26 cellular contexts compared by ENCODE assay signal in genomic region chr7:149224352-149224751, GRCh38. TPM values are rescaled to one million over a fixed set of nuclear protein-coding genes. Genes with fewer than 3 reads are reported as not detected.
A peak's percentile ranks its signal among the peaks of the same experiment; 100 is the strongest.
DNase-seq lines count a peak whose midpoint lies in the region; ATAC-seq, FAIRE-seq and TF ChIP-seq lines count a peak whose summit lies in the region.
"Had no signal": no experiment of that assay in that cellular context is flagged by ENCODE, and none has a peak within 500 bp of the region (broad histone marks: within the 10 kb centered on the region; RNA-seq: fewer than 3 reads in every experiment).

No MANE protein-coding gene starts in this region.

- DNase-seq in natural killer cell treated with Interleukin-12 subunit alpha and Interleukin-12 subunit beta and Interleukin-15 and Interleukin-18, amount 100 ng/mL, for 72 hours (ENCODE audit: low spot score) = no peak
- no peak for DNase-seq in natural killer cell
- no peak for DNase-seq in HepG2 (ENCODE audit: low spot score)
- peak; percentile 72 for DNase-seq in spleen
- no peak for DNase-seq in stimulated activated naive CD8-positive, alpha-beta T cell treated with anti-CD3 and anti-CD28 coated beads, Interleukin-15, amount 100 ng/mL, for 72 hours
- DNase-seq in GM12891 (ENCODE audit: insufficient read length, low spot score) = no peak
- no peak for DNase-seq in HCEC 1CT
- DNase-seq: 8988T; ACHN; AML-193; BE2C; CD4-positive, alpha-beta T cell; CD8-positive, alpha-beta memory T cell; DMS 273 treated with DMSO at 0.1 percent for 48 hours; DMS53; DMS79 treated with DMSO at 0.1 percent for 48 hours; GF-D8; GM23248; H9; HFFc6 had no signal

- no peaks in the 10 kb centered on the region for H3K27me3 ChIP-seq in HepG2 (ENCODE audit: control insufficient read depth in 1 of 2, insufficient read depth in 2 of 2, low read length in 2 of 2)
- H3K27me3 ChIP-seq in spleen (replicated peaks in 1 of 7) = no peaks in the 10 kb centered on the region
- H3K27me3 ChIP-seq: BE2C; BLaER1 treated with 17β-estradiol and CSF1 and Interleukin-3, amounts not matched to agents 10 nM and 100 nM had no signal

- H3K4me2 ChIP-seq in HepG2 (ENCODE audit: low read depth, low read length) = no peak overlapping the region
- H3K4me2 ChIP-seq: A549; BLaER1 treated with 17β-estradiol and CSF1 and Interleukin-3, amounts not matched to agents 10 nM and 100 nM had no signal

- H3K4me1 ChIP-seq in HepG2 (ENCODE audit: insufficient read depth, low read length) = peaks cover 9% of the 10 kb centered on the region
- no peaks in the 10 kb centered on the region for H3K4me1 ChIP-seq in spleen
- H3K4me1 ChIP-seq: BE2C had no signal

- H3K27ac ChIP-seq in HepG2 (ENCODE audit: extremely low read length, insufficient read depth, low read length) (no peak overlapping the region), spleen (no peak overlapping the region)
- H3K27ac ChIP-seq: A549; BLaER1 treated with 17β-estradiol and CSF1 and Interleukin-3, amounts not matched to agents 10 nM and 100 nM; GM23248 had no signal

- intact Hi-C loops in natural killer cell (cut with micrococcal nuclease) (no loop called here), HepG2 (cut with micrococcal nuclease; ENCODE audit: unreplicated experiment) (no loop called here), spleen (cut with DNase I; ENCODE audit: low total_unique reads) (no loop called here)

- no peak for TF ChIP-seq POLR2A in HepG2 (IDR thresholded peaks at IDR 0.05; ENCODE audit: insufficient read depth in 1 of 2, low read depth in 2 of 2, low read length in 2 of 2)
- TF ChIP-seq POLR2A in spleen (IDR thresholded peaks at IDR 0.05) = no peak
- no peak for TF ChIP-seq POLR2A in GM12891 (IDR thresholded peaks at IDR 0.05; ENCODE audit: low read depth, low read length)

- H3K4me3 ChIP-seq in HepG2 (replicated peaks in 1 of 3; ENCODE audit: insufficient read depth in 1 of 3, low read depth in 2 of 3, low read length in 3 of 3) (no peak overlapping the region), spleen (no peak overlapping the region)
- H3K4me3 ChIP-seq: A549; BLaER1 treated with 17β-estradiol and CSF1 and Interleukin-3, amounts not matched to agents 10 nM and 100 nM; GM23248 had no signal

- no peaks in the 10 kb centered on the region for H3K79me2 ChIP-seq in HepG2 (ENCODE audit: insufficient read depth, low read length)

- ATAC-seq in natural killer cell treated with Interleukin-12 subunit alpha and Interleukin-12 subunit beta and Interleukin-15 and Interleukin-18, amount 100 ng/mL, for 72 hours = peak; percentile 20 to 46
- ATAC-seq in natural killer cell (no peak), HepG2 (no peak), GM19324 (IDR thresholded peaks at IDR 0.05; ENCODE audit: low FRiP score, unreplicated experiment) (no peak)
- ATAC-seq in stimulated activated naive CD8-positive, alpha-beta T cell treated with anti-CD3 and anti-CD28 coated beads, Interleukin-15, amount 100 ng/mL, for 72 hours = peak; percentile 47
- ATAC-seq: A549 had no signal

- TF ChIP-seq CTCF in natural killer cell (IDR thresholded peaks at IDR 0.05) = no peak
- no peak for TF ChIP-seq CTCF in HepG2 (CRISPR knock-in tag; IDR thresholded peaks at IDR 0.05)
- TF ChIP-seq CTCF in spleen (IDR thresholded peaks at IDR 0.05 in 8 of 11, conservative IDR thresholded peaks at IDR 0.05 in 3 of 11) = no peak

- H3K27me3 Mint-ChIP-seq in natural killer cell treated with Interleukin-12 subunit alpha and Interleukin-12 subunit beta and Interleukin-15 and Interleukin-18, amount 100 ng/mL, for 72 hours = no peaks in the 10 kb centered on the region
- H3K27me3 Mint-ChIP-seq in natural killer cell (ENCODE audit: low read depth in 2 of 2) = no peaks in the 10 kb centered on the region
- peaks cover 2% of the 10 kb centered on the region for H3K27me3 Mint-ChIP-seq in stimulated activated naive CD8-positive, alpha-beta T cell treated with anti-CD3 and anti-CD28 coated beads, Interleukin-15, amount 100 ng/mL, for 72 hours
- H3K27me3 Mint-ChIP-seq: CD4-positive, alpha-beta T cell; CD8-positive, alpha-beta memory T cell had no signal

- TF ChIP-seq RAD21 in HepG2 (CRISPR knock-in tag; IDR thresholded peaks at IDR 0.05) = no peak

- CTCF ChIA-PET in HepG2 (lab: Yijun Ruan, JAX; ENCODE audit: low intra/inter-chr PET ratio, low total read pairs) = no interaction called here

- no peak for FAIRE-seq in HepG2 (lab: Jason Lieb, UNC)
- FAIRE-seq in GM12891 (lab: Jason Lieb, UNC) = no peak
- FAIRE-seq: A549, D721Med, GM19239 had no signal

- 95% methylated on average over 25 of the region's 37 CpGs for WGBS in HepG2 (ENCODE audit: low lambda C conversion rate)
- 96 to 99% (median 98%) methylated on average over 7 to 37 of the region's 37 CpGs for WGBS in spleen, 5 donors

- POLR2A ChIA-PET in HepG2 (lab: Yijun Ruan, JAX) = no interaction called here

- in situ Hi-C loops in HepG2 (cut with HindIII; ENCODE audit: extremely low pct_ligation_motif_present, low pct_unique_long_range_greater_than_20kb) = no loop called here

- H4K20me1 ChIP-seq in HepG2 (ENCODE audit: insufficient read depth, low read length) = no peaks in the 10 kb centered on the region

- H3K27ac Mint-ChIP-seq in natural killer cell treated with Interleukin-12 subunit alpha and Interleukin-12 subunit beta and Interleukin-15 and Interleukin-18, amount 100 ng/mL, for 72 hours = no peak overlapping the region
- no peak overlapping the region for H3K27ac Mint-ChIP-seq in natural killer cell
- H3K27ac Mint-ChIP-seq in stimulated activated naive CD8-positive, alpha-beta T cell treated with anti-CD3 and anti-CD28 coated beads, Interleukin-15, amount 100 ng/mL, for 72 hours = no peak overlapping the region
- H3K27ac Mint-ChIP-seq: CD4-positive, alpha-beta T cell; H9; HFFc6 had no signal

- H3K36me3 ChIP-seq in HepG2 (replicated peaks in 1 of 2; ENCODE audit: control insufficient read depth in 1 of 2, insufficient read depth in 2 of 2, low read length in 2 of 2) = peaks cover 8 to 40% of the 10 kb centered on the region in 2 experiments; a peak in 4 of 5 replicates
- peaks cover 0 to 74% (median 56%) of the 10 kb centered on the region in 6 donors for H3K36me3 ChIP-seq in spleen

- H3K36me3 Mint-ChIP-seq in natural killer cell treated with Interleukin-12 subunit alpha and Interleukin-12 subunit beta and Interleukin-15 and Interleukin-18, amount 100 ng/mL, for 72 hours = peaks cover 6% of the 10 kb centered on the region
- no peaks in the 10 kb centered on the region for H3K36me3 Mint-ChIP-seq in natural killer cell

- TF ChIP-seq EP300 in HepG2 (IDR thresholded peaks at IDR 0.05; ENCODE audit: low read depth in 2 of 2, low read length in 2 of 2) = no peak
- no peak for TF ChIP-seq EP300 in HepG2 (CRISPR knock-in tag; IDR thresholded peaks at IDR 0.05; ENCODE audit: borderline replicate concordance)

- no peaks in the 10 kb centered on the region for H3K9me3 Mint-ChIP-seq in natural killer cell treated with Interleukin-12 subunit alpha and Interleukin-12 subunit beta and Interleukin-15 and Interleukin-18, amount 100 ng/mL, for 72 hours
- H3K9me3 Mint-ChIP-seq in natural killer cell = no peaks in the 10 kb centered on the region
- H3K9me3 Mint-ChIP-seq in stimulated activated naive CD8-positive, alpha-beta T cell treated with anti-CD3 and anti-CD28 coated beads, Interleukin-15, amount 100 ng/mL, for 72 hours = no peaks in the 10 kb centered on the region
- H3K9me3 Mint-ChIP-seq: CD4-positive, alpha-beta T cell; CD8-positive, alpha-beta memory T cell; H9; HFFc6 had no signal

- no peak overlapping the region for H3K9ac ChIP-seq in HepG2 (ENCODE audit: insufficient read depth, low read depth, low read length)
- H3K9ac ChIP-seq: BLaER1 treated with 17β-estradiol and CSF1 and Interleukin-3, amounts not matched to agents 10 nM and 100 nM; GM23248 had no signal

- no TSS peak for BruUV-seq in HepG2 (replicated peaks; lab: Mats Ljungman, UMichigan)

- H3K4me3 Mint-ChIP-seq in natural killer cell treated with Interleukin-12 subunit alpha and Interleukin-12 subunit beta and Interleukin-15 and Interleukin-18, amount 100 ng/mL, for 72 hours = no peak overlapping the region
- no peak overlapping the region for H3K4me3 Mint-ChIP-seq in natural killer cell
- H3K4me3 Mint-ChIP-seq in stimulated activated naive CD8-positive, alpha-beta T cell treated with anti-CD3 and anti-CD28 coated beads, Interleukin-15, amount 100 ng/mL, for 72 hours = no peak overlapping the region
- H3K4me3 Mint-ChIP-seq: CD14-positive monocyte; CD4-positive, alpha-beta T cell; CD8-positive, alpha-beta memory T cell; H9; HFFc6 had no signal

- no peak overlapping the region for H2AFZ ChIP-seq in HepG2 (ENCODE audit: low read length)
- H2AFZ ChIP-seq: GM23248 had no signal

- H3K4me1 Mint-ChIP-seq in natural killer cell treated with Interleukin-12 subunit alpha and Interleukin-12 subunit beta and Interleukin-15 and Interleukin-18, amount 100 ng/mL, for 72 hours (ENCODE audit: low read depth in 2 of 2) = peaks cover 0 to 13% of the 10 kb centered on the region in 2 donors
- peaks cover 4% of the 10 kb centered on the region in 2 donors for H3K4me1 Mint-ChIP-seq in natural killer cell
- H3K4me1 Mint-ChIP-seq in stimulated activated naive CD8-positive, alpha-beta T cell treated with anti-CD3 and anti-CD28 coated beads, Interleukin-15, amount 100 ng/mL, for 72 hours = no peaks in the 10 kb centered on the region
- H3K4me1 Mint-ChIP-seq: CD8-positive, alpha-beta memory T cell had no signal

- no peaks in the 10 kb centered on the region for H3K9me3 ChIP-seq in HepG2 (ENCODE audit: low read length)
- H3K9me3 ChIP-seq in spleen = peaks cover 0 to 5% (median 0%) of the 10 kb centered on the region in 8 donors
- H3K9me3 ChIP-seq: A549; BE2C; BLaER1 treated with 17β-estradiol and CSF1 and Interleukin-3, amounts not matched to agents 10 nM and 100 nM had no signal

RNA-seq across cellular contexts. Expression of gene ZNF212, which starts 15.1 kb away (rescaled TPM):
- total RNA-seq in natural killer cell treated with Interleukin-12 subunit alpha and Interleukin-12 subunit beta and Interleukin-15 and Interleukin-18, amount 100 ng/mL, for 72 hours = 10 to 100 TPM; 11.5 to 19.9 TPM
- total RNA-seq in natural killer cell = 10 to 100 TPM; 11.2 to 23.7 (median 17.0) TPM
- total RNA-seq in HepG2 (2016; rRNA removed; fragmentation: Illumina TruSeq; extraction: Trizol) = 3.8 and 4.3 TPM in 2 replicates
- 0.40 and 1.1 TPM in 2 replicates for total RNA-seq in HepG2 (2016; cell fraction: cytosol; rRNA removed; fragmentation: Illumina TruSeq; extraction: Trizol; ENCODE audit: low read depth)
- total RNA-seq in HepG2 (2016; cell fraction: insoluble cytoplasmic fraction; rRNA removed; fragmentation: Illumina TruSeq; extraction: Trizol) = 3.6 and 4.1 TPM in 2 replicates
- 1.9 and 2.0 TPM in 2 replicates for total RNA-seq in HepG2 (2016; cell fraction: membrane; rRNA removed; fragmentation: Illumina TruSeq; extraction: Trizol)
- 3.3 and 4.5 TPM in 2 replicates for total RNA-seq in HepG2 (2016; cell fraction: nucleus; rRNA removed; fragmentation: Illumina TruSeq; extraction: Trizol)
- polyA plus RNA-seq in HepG2 (2011; rRNA removed) = 2.6 and 3.1 TPM in 2 replicates
- 2.1 and 2.3 TPM in 2 replicates for polyA plus RNA-seq in HepG2 (2011; cell fraction: cytosol; rRNA removed)
- polyA plus RNA-seq in HepG2 (2011; cell fraction: nucleus; rRNA removed) = 11.2 and 11.6 TPM in 2 replicates
- 3.9 TPM in 2 replicates for polyA plus RNA-seq in HepG2 (2012)
- 0.28 and 0.59 TPM in 2 replicates for polyA plus RNA-seq in HepG2 (2016; cell fraction: cytosol; fragmentation: Illumina TruSeq; extraction: Trizol; ENCODE audit: low read depth)
- 4.2 and 5.8 TPM in 2 replicates for polyA plus RNA-seq in HepG2 (2016; cell fraction: insoluble cytoplasmic fraction; fragmentation: Illumina TruSeq; extraction: Trizol; ENCODE audit: low read depth)
- polyA plus RNA-seq in HepG2 (2016; cell fraction: membrane; fragmentation: Illumina TruSeq; extraction: Trizol; ENCODE audit: low read depth) = 1.0 and 1.3 TPM in 2 replicates
- 14.2 and 14.5 TPM in 2 replicates for polyA plus RNA-seq in HepG2 (2016; cell fraction: nucleus; fragmentation: Illumina TruSeq; extraction: Trizol; ENCODE audit: insufficient read depth, low read depth)
- 4.0 and 4.6 TPM in 2 replicates for polyA minus RNA-seq in HepG2 (2011; rRNA and poly(A)+ RNA removed; ENCODE audit: low replicate concordance)
- polyA minus RNA-seq in HepG2 (2011; cell fraction: cytosol; rRNA and poly(A)+ RNA removed) = 1.7 and 2.3 TPM in 2 replicates
- 5.2 and 6.1 TPM in 2 replicates for polyA minus RNA-seq in HepG2 (2011; cell fraction: nucleus; rRNA and poly(A)+ RNA removed)
- total RNA-seq in spleen = 10 to 100 TPM in 6 of 7 donors, 1 to 10 TPM in 1; 9.1 to 15.0 (median 13.2) TPM
- polyA plus RNA-seq in spleen = 10 to 100 TPM in 2 of 3 donors, 1 to 10 TPM in 1; 6.7 to 13.4 (median 12.5) TPM
- polyA plus RNA-seq in GM12891 (2012; ENCODE audit: low read depth, missing spikeins) = 4.1 TPM

RNA-seq across cellular contexts. Expression of gene ZNF282, which starts 29.0 kb away (rescaled TPM):
- 10 to 100 TPM; 37.4 to 46.7 TPM for total RNA-seq in natural killer cell treated with Interleukin-12 subunit alpha and Interleukin-12 subunit beta and Interleukin-15 and Interleukin-18, amount 100 ng/mL, for 72 hours
- total RNA-seq in natural killer cell = 10 to 100 TPM; 22.2 to 29.9 (median 26.0) TPM
- 19.3 and 20.9 TPM in 2 replicates for total RNA-seq in HepG2 (2016; rRNA removed; fragmentation: Illumina TruSeq; extraction: Trizol)
- 2.7 and 2.9 TPM in 2 replicates for total RNA-seq in HepG2 (2016; cell fraction: cytosol; rRNA removed; fragmentation: Illumina TruSeq; extraction: Trizol; ENCODE audit: low read depth)
- 15.5 and 23.4 TPM in 2 replicates for total RNA-seq in HepG2 (2016; cell fraction: insoluble cytoplasmic fraction; rRNA removed; fragmentation: Illumina TruSeq; extraction: Trizol)
- total RNA-seq in HepG2 (2016; cell fraction: membrane; rRNA removed; fragmentation: Illumina TruSeq; extraction: Trizol) = 7.4 and 7.5 TPM in 2 replicates
- total RNA-seq in HepG2 (2016; cell fraction: nucleus; rRNA removed; fragmentation: Illumina TruSeq; extraction: Trizol) = 14.8 and 18.0 TPM in 2 replicates
- polyA plus RNA-seq in HepG2 (2011; rRNA removed) = 9.1 and 12.5 TPM in 2 replicates
- polyA plus RNA-seq in HepG2 (2011; cell fraction: cytosol; rRNA removed) = 8.6 and 11.7 TPM in 2 replicates
- polyA plus RNA-seq in HepG2 (2011; cell fraction: nucleus; rRNA removed) = 18.1 and 20.6 TPM in 2 replicates
- polyA plus RNA-seq in HepG2 (2012) = 12.3 and 12.4 TPM in 2 replicates
- polyA plus RNA-seq in HepG2 (2016; cell fraction: cytosol; fragmentation: Illumina TruSeq; extraction: Trizol; ENCODE audit: low read depth) = 1.3 and 1.6 TPM in 2 replicates
- 12.4 and 15.3 TPM in 2 replicates for polyA plus RNA-seq in HepG2 (2016; cell fraction: insoluble cytoplasmic fraction; fragmentation: Illumina TruSeq; extraction: Trizol; ENCODE audit: low read depth)
- polyA plus RNA-seq in HepG2 (2016; cell fraction: membrane; fragmentation: Illumina TruSeq; extraction: Trizol; ENCODE audit: low read depth) = 2.8 and 3.9 TPM in 2 replicates
- polyA plus RNA-seq in HepG2 (2016; cell fraction: nucleus; fragmentation: Illumina TruSeq; extraction: Trizol; ENCODE audit: insufficient read depth, low read depth) = 16.8 and 26.8 TPM in 2 replicates
- 25.0 and 32.5 TPM in 2 replicates for polyA minus RNA-seq in HepG2 (2011; rRNA and poly(A)+ RNA removed; ENCODE audit: low replicate concordance)
- 13.9 and 18.6 TPM in 2 replicates for polyA minus RNA-seq in HepG2 (2011; cell fraction: cytosol; rRNA and poly(A)+ RNA removed)
- polyA minus RNA-seq in HepG2 (2011; cell fraction: nucleus; rRNA and poly(A)+ RNA removed) = 38.4 and 52.6 TPM in 2 replicates
- total RNA-seq in spleen = 10 to 100 TPM; 16.9 to 25.8 (median 19.4) TPM
- 10 to 100 TPM in 1 of 3 donors, 1 to 10 TPM in 2; 4.7 to 10.8 (median 6.0) TPM for polyA plus RNA-seq in spleen
- 13.6 TPM for polyA plus RNA-seq in GM12891 (2012; ENCODE audit: low read depth, missing spikeins)

RNA-seq across cellular contexts. Expression of gene ZNF783, which starts 37.6 kb away (rescaled TPM):
- 10 to 100 TPM; 14.0 to 27.9 TPM for total RNA-seq in natural killer cell treated with Interleukin-12 subunit alpha and Interleukin-12 subunit beta and Interleukin-15 and Interleukin-18, amount 100 ng/mL, for 72 hours
- 10 to 100 TPM; 24.0 to 29.8 (median 28.3) TPM for total RNA-seq in natural killer cell
- total RNA-seq in HepG2 (2016; rRNA removed; fragmentation: Illumina TruSeq; extraction: Trizol) = 1.3 and 5.2 TPM in 2 replicates
- 0.30 and 0.35 TPM in 2 replicates for total RNA-seq in HepG2 (2016; cell fraction: cytosol; rRNA removed; fragmentation: Illumina TruSeq; extraction: Trizol; ENCODE audit: low read depth)
- 1.5 and 5.4 TPM in 2 replicates for total RNA-seq in HepG2 (2016; cell fraction: insoluble cytoplasmic fraction; rRNA removed; fragmentation: Illumina TruSeq; extraction: Trizol)
- total RNA-seq in HepG2 (2016; cell fraction: membrane; rRNA removed; fragmentation: Illumina TruSeq; extraction: Trizol) = 0.96 and 1.1 TPM in 2 replicates
- total RNA-seq in HepG2 (2016; cell fraction: nucleus; rRNA removed; fragmentation: Illumina TruSeq; extraction: Trizol) = 8.0 TPM in 2 replicates
- 4.1 and 5.9 TPM in 2 replicates for polyA plus RNA-seq in HepG2 (2011; rRNA removed)
- polyA plus RNA-seq in HepG2 (2011; cell fraction: cytosol; rRNA removed) = 2.4 TPM in 2 replicates
- polyA plus RNA-seq in HepG2 (2011; cell fraction: nucleus; rRNA removed) = 44.7 and 47.2 TPM in 2 replicates
- 2.5 and 3.0 TPM in 2 replicates for polyA plus RNA-seq in HepG2 (2012)
- 0.17 and 0.22 TPM in 2 replicates for polyA plus RNA-seq in HepG2 (2016; cell fraction: cytosol; fragmentation: Illumina TruSeq; extraction: Trizol; ENCODE audit: low read depth)
- polyA plus RNA-seq in HepG2 (2016; cell fraction: insoluble cytoplasmic fraction; fragmentation: Illumina TruSeq; extraction: Trizol; ENCODE audit: low read depth) = 1.4 and 2.5 TPM in 2 replicates
- 0.55 and 0.61 TPM in 2 replicates for polyA plus RNA-seq in HepG2 (2016; cell fraction: membrane; fragmentation: Illumina TruSeq; extraction: Trizol; ENCODE audit: low read depth)
- 19.0 and 21.9 TPM in 2 replicates for polyA plus RNA-seq in HepG2 (2016; cell fraction: nucleus; fragmentation: Illumina TruSeq; extraction: Trizol; ENCODE audit: insufficient read depth, low read depth)
- 3.0 and 5.9 TPM in 2 replicates for polyA minus RNA-seq in HepG2 (2011; rRNA and poly(A)+ RNA removed; ENCODE audit: low replicate concordance)
- 0.59 and 1.1 TPM in 2 replicates for polyA minus RNA-seq in HepG2 (2011; cell fraction: cytosol; rRNA and poly(A)+ RNA removed)
- 7.3 and 8.1 TPM in 2 replicates for polyA minus RNA-seq in HepG2 (2011; cell fraction: nucleus; rRNA and poly(A)+ RNA removed)
- 10 to 100 TPM; 13.8 to 24.8 (median 21.8) TPM for total RNA-seq in spleen
- polyA plus RNA-seq in spleen = 10 to 100 TPM in 2 of 3 donors, 1 to 10 TPM in 1; 7.7 to 15.7 (median 12.2) TPM
- polyA plus RNA-seq in GM12891 (2012; ENCODE audit: low read depth, missing spikeins) = 4.2 TPM

Comparison
In these comparisons a context has a peak if more than half of its experiments do, and no peak if none do; other contexts are left out.
1. ATAC-seq: peak in natural killer cell treated with Interleukin-12 subunit alpha and Interleukin-12 subunit beta and Interleukin-15 and Interleukin-18, amount 100 ng/mL, for 72 hours (2 of 2) and stimulated activated naive CD8-positive, alpha-beta T cell treated with anti-CD3 and anti-CD28 coated beads, Interleukin-15, amount 100 ng/mL, for 72 hours (single experiment); none in natural killer cell (0 of 3), HepG2 (single experiment) and GM19324 (single experiment).